Comparison of ENCODE assay signal across 8 cellular contexts in the genomic region with DNA sequence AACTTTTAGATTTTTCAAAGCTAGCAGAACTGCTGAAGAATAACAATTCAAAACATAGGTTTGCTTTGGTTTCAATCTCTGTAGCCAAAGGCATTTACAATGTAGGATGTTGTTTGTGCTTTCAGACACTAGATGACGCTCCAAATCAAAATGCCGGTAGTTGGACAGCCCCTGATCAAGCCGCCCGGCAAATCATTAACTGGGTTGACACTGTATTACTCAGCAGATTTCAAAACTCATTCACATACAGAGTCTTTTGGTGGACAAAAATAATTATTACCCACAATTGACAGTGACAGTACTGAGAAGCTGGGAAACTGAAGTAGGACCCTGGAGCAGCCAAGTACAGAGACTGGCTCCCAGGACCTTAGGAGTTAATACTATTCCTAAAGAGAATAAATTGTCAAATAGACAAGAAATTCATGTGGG. TPM values are rescaled to one million over a fixed set of nuclear protein-coding genes. Genes with fewer than 3 reads are reported as not detected.
DNase-seq lines count a peak whose midpoint lies in the region; ATAC-seq and TF ChIP-seq lines count a peak whose summit lies in the region.

No MANE protein-coding gene starts in this region.

- H3K27ac ChIP-seq in neuronal stem cell (replicated peaks; ENCODE audit: low read length): no peak overlapping the region

- no peak overlapping the region for H2BK5ac ChIP-seq in neuronal stem cell (ENCODE audit: low read length)

- H3K14ac ChIP-seq in neuronal stem cell (ENCODE audit: low read length): no peak overlapping the region

- H3K9me3 ChIP-seq in neuronal stem cell (replicated peaks in 1 of 2; ENCODE audit: control insufficient read depth in 2 of 2, insufficient read depth in 1 of 2, low read depth in 1 of 2, low read length in 2 of 2): no peaks in the 10 kb centered on the region

- peak; percentile 88 for TF ChIP-seq CTCF in fibroblast of pulmonary artery (IDR thresholded peaks at IDR 0.05; ENCODE audit: low read length, missing control alignments)

- H2BK15ac ChIP-seq in neuronal stem cell (ENCODE audit: low read length): no peak overlapping the region

- peak; percentile 89 for ATAC-seq in GM19463 (IDR thresholded peaks at IDR 0.05; ENCODE audit: unreplicated experiment)
- peak; percentile 75 for ATAC-seq in HG03457 (IDR thresholded peaks at IDR 0.05; ENCODE audit: unreplicated experiment)
- no peak for ATAC-seq in GM19328 (IDR thresholded peaks at IDR 0.05; ENCODE audit: unreplicated experiment)

- H3K27me3 ChIP-seq in neuronal stem cell (ENCODE audit: control insufficient read depth in 3 of 3, insufficient read depth in 3 of 3, low read depth in 1 of 3, low read length in 3 of 3): no peaks in the 10 kb centered on the region

- no peak overlapping the region for H3K4me2 ChIP-seq in neuronal stem cell (ENCODE audit: insufficient read depth, low read length, poor library complexity, severe bottlenecking)

- no peaks in the 10 kb centered on the region for H3K36me3 ChIP-seq in neuronal stem cell (replicated peaks in 1 of 2; ENCODE audit: control insufficient read depth in 2 of 2, insufficient read depth in 2 of 2, low read length in 2 of 2)

- H3K79me1 ChIP-seq in neuronal stem cell (ENCODE audit: low read depth, low read length): no peaks in the 10 kb centered on the region

- H4K8ac ChIP-seq in neuronal stem cell (ENCODE audit: low read depth, low read length): no peak overlapping the region

- no CpG with 5 or more reads among the region's 4 CpGs for WGBS in neuronal stem cell (ENCODE audit: extremely low coverage in 2 of 2, insufficient read length in 2 of 2, insufficient replicate concordance in 1 of 2), 2 donors

- no peak overlapping the region for H3K23ac ChIP-seq in neuronal stem cell (ENCODE audit: low read depth, low read length, poor library complexity)

- peak overlapping the region; percentile 50 for H2AFZ ChIP-seq in neuronal stem cell (ENCODE audit: low read length)

- no peak overlapping the region for H4K91ac ChIP-seq in neuronal stem cell (ENCODE audit: low read depth, low read length, poor library complexity)

- H3K4me1 ChIP-seq in neuronal stem cell (ENCODE audit: control insufficient read depth in 2 of 2, insufficient read depth in 1 of 2, low read depth in 1 of 2, low read length in 2 of 2): no peaks in the 10 kb centered on the region

- no peak overlapping the region for H2BK12ac ChIP-seq in neuronal stem cell (ENCODE audit: low read length)

- no peak overlapping the region for H3K4ac ChIP-seq in neuronal stem cell (ENCODE audit: low read length)

- no peak overlapping the region for H3K9ac ChIP-seq in neuronal stem cell (ENCODE audit: low read depth, low read length, poor library complexity)

- no peak overlapping the region for H3K18ac ChIP-seq in neuronal stem cell (ENCODE audit: low read length)

- DNase-seq in DMS153 (lab: John Stamatoyannopoulos, UW): peak; percentile 41
- DNase-seq in NCI-H748 treated with DMSO at 0.1 percent for 48 hours (lab: John Stamatoyannopoulos, UW): peak; percentile 87
- DNase-seq in activated T-cell treated with anti-CD3 and anti-CD28 coated beads for 48 hours (ENCODE audit: low read depth): peak; percentile 34
- peak; percentile 89 for DNase-seq in fibroblast of pulmonary artery (ENCODE audit: low read depth)
- DNase-seq in neuronal stem cell (ENCODE audit: low spot score): peak; percentile 66

- no peak overlapping the region for H2AK5ac ChIP-seq in neuronal stem cell (ENCODE audit: low read depth, low read length)

- no peak overlapping the region for H3K4me3 ChIP-seq in fibroblast of pulmonary artery (replicated peaks; ENCODE audit: low read depth, low read length)
- no peak overlapping the region for H3K4me3 ChIP-seq in neuronal stem cell (ENCODE audit: low read length in 2 of 2)

- H2BK120ac ChIP-seq in neuronal stem cell (ENCODE audit: low read depth, low read length): no peak overlapping the region

RNA-seq across cellular contexts. Expression of a gene that starts 21.3 kb away (rescaled TPM):
- polyA plus RNA-seq in neuronal stem cell (2013, experiment 1 of 2): 0.54 TPM
- polyA plus RNA-seq in neuronal stem cell (2013, experiment 2 of 2): 0.35 TPM

Comparison
In these comparisons a context has a peak if more than half of its experiments do, and no peak if none do; other contexts are left out.
1. DNase-seq: peak in every context shown above with its lines; median percentile 89 in fibroblast of pulmonary artery; 87 in NCI-H748 treated with DMSO at 0.1 percent for 48 hours; 66 in neuronal stem cell; 41 in DMS153; 34 in activated T-cell treated with anti-CD3 and anti-CD28 coated beads for 48 hours.